22 cellular contexts compared by ENCODE assay signal in genomic region chr19:30022659-30023058, GRCh38.
"Had no signal": no experiment of that assay in that cellular context is flagged by ENCODE, and none has a peak within 500 bp of the region (broad histone marks: within the 10 kb centered on the region; RNA-seq: fewer than 3 reads in every experiment).

No MANE protein-coding gene starts in this region.

- H3K36me3 ChIP-seq: lower lobe of right lung had no signal

- DNase-seq: dermis blood vessel endothelial cell; dorsolateral prefrontal cortex; effector CD4-positive, alpha-beta T cell; effector memory CD4-positive, alpha-beta T cell; foreskin keratinocyte; heart left ventricle; left cardiac atrium; left lung; left ventricle myocardium superior; lower lobe of right lung; mesenchymal stem cell; mucosa of descending colon; naive B cell had no signal

- H3K4me1 ChIP-seq: esophagus muscularis mucosa, foreskin keratinocyte, gastroesophageal sphincter, heart left ventricle, lower lobe of right lung had no signal

- H3K27ac ChIP-seq: coronary artery, dorsolateral prefrontal cortex, esophagus muscularis mucosa, foreskin keratinocyte, gastroesophageal sphincter, heart left ventricle, hepatocyte, left lung, lower lobe of right lung had no signal

- ATAC-seq: foreskin keratinocyte, gastroesophageal sphincter, heart left ventricle, left cardiac atrium, left lung, left ventricle myocardium superior, lower lobe of right lung had no signal

- FAIRE-seq: colon, endothelial cell of umbilical vein, frontal cortex, islet of Langerhans, keratinocyte had no signal

- H3K27me3 ChIP-seq: dorsolateral prefrontal cortex, esophagus muscularis mucosa, foreskin keratinocyte, gastroesophageal sphincter, heart left ventricle, hepatocyte, left lung had no signal

- H3K4me3 ChIP-seq: coronary artery, dorsolateral prefrontal cortex, esophagus muscularis mucosa, gastroesophageal sphincter, heart left ventricle, hepatocyte, left lung, lower lobe of right lung, mucosa of descending colon had no signal

- H3K9me3 ChIP-seq: esophagus muscularis mucosa, gastroesophageal sphincter, left lung, lower lobe of right lung, mucosa of descending colon had no signal
